ENCODE assay signal across 15 cellular contexts in the genomic region with DNA sequence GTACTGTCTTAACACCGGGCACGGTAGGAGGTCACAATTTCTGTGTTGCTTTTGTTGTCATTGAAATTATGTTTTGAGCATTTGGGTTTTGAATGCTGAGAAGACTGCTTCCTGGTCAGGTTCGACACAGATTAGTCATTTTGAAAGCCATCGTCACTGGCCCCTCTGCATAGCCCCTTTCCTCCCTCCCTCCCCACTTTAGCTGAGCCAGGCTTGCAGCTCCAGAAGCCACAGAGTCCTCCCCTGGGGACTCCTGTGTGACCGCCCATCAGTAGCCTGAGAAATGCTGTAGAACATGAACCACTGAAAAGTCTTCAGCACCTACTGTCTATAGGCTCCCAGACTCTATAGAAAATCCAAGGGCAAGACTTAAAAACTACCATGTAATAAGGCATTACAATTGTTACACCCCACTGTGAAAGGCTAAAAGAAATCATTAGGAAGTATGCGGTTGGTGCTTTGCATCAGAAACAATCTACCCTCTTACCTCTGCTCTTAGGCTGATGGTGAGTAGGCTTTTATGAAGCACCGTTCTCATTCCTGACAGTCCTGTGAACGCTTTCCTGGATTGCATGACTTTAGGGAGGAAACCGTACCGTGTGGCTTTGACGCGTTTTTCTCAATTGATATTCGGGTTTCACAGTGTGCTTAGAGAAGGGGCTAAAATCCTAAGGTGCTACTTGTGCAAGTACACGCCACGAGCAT. TPM values are rescaled to one million over a fixed set of nuclear protein-coding genes. Genes with fewer than 3 reads are reported as not detected.
DNase-seq lines count a peak whose midpoint lies in the region; ATAC-seq and TF ChIP-seq lines count a peak whose summit lies in the region.
"Had no signal": no experiment of that assay in that cellular context is flagged by ENCODE, and none has a peak within 500 bp of the region (broad histone marks: within the 10 kb centered on the region; RNA-seq: fewer than 3 reads in every experiment).

No MANE protein-coding gene starts in this region.

- H3K79me2 ChIP-seq in DND-41 (ENCODE audit: insufficient read depth, low read length), result no peaks in the 10 kb centered on the region

- no peak overlapping the region for H3K9ac ChIP-seq in DND-41 (ENCODE audit: low read depth, low read length)

- H2AFZ ChIP-seq in DND-41 (ENCODE audit: low read depth, low read length), result no peak overlapping the region

- in situ Hi-C loops in G401 (cut with HindIII; ENCODE audit: low sequenced_read_pairs), result no loop called here

- H3K4me2 ChIP-seq in DND-41 (ENCODE audit: insufficient read depth, low read length), result no peak overlapping the region

- H3K27me3 ChIP-seq in DND-41 (ENCODE audit: insufficient read depth, low read length, poor library complexity), result no peaks in the 10 kb centered on the region

- no peaks in the 10 kb centered on the region for H3K4me1 ChIP-seq in DND-41 (ENCODE audit: insufficient read depth, low read length)

- DNase-seq in DND-41 (no peak), coronary artery (ENCODE audit: low spot score) (peak; percentile 54), COR-L47 (lab: John Stamatoyannopoulos, UW) (no peak), NCI-H146 treated with DMSO at 0.1 percent for 48 hours (lab: John Stamatoyannopoulos, UW; ENCODE audit: unreplicated experiment) (no peak), G401 (ENCODE audit: low spot score) (no peak), GM19240 (ENCODE audit: insufficient read length, low spot score) (no peak)
- DNase-seq: activated CD4-positive, alpha-beta T cell treated with anti-CD3 and anti-CD28 coated beads, Interleukin-2, amount 50 U/mL, for 48 hours; activated effector memory CD4-positive, alpha-beta T cell treated with Interleukin-2 at 50 U/mL for 16 hours; DMS153; NCI-H146; NCI-H774; posterior cingulate gyrus; T1000 had no signal

- H3K9me3 ChIP-seq in DND-41 (ENCODE audit: insufficient read depth, low read length, severe bottlenecking), result no peaks in the 10 kb centered on the region

- H4K20me1 ChIP-seq in DND-41 (ENCODE audit: insufficient read depth, low read length), result no peaks in the 10 kb centered on the region

- H3K27ac ChIP-seq in DND-41 (ENCODE audit: low read length), result no peak overlapping the region
- H3K27ac ChIP-seq in coronary artery, result no peak overlapping the region

- H3K36me3 ChIP-seq in DND-41 (ENCODE audit: insufficient read depth, low read length), result no peaks in the 10 kb centered on the region

- TF ChIP-seq CTCF in DND-41 (IDR thresholded peaks at IDR 0.05; ENCODE audit: borderline replicate concordance, extremely low read depth, low read length, poor library complexity, severe bottlenecking) (no peak), coronary artery (IDR thresholded peaks at IDR 0.05) (no peak)

- H3K4me3 ChIP-seq in DND-41 (ENCODE audit: low read depth in 1 of 2, low read length in 2 of 2) (no peak overlapping the region), coronary artery (no peak overlapping the region)

- ATAC-seq in DND-41 (ENCODE audit: insufficient read depth, low read depth) (peak; percentile 36; the same call in 1 of the 3 replicates), GM18909 (IDR thresholded peaks at IDR 0.05; ENCODE audit: poor library complexity, unreplicated experiment) (peak; percentile 73), HG02970 (IDR thresholded peaks at IDR 0.05; ENCODE audit: low FRiP score, unreplicated experiment) (peak; percentile 53)

RNA-seq across cellular contexts. Expression of gene JCAD, which starts 24.8 kb away (rescaled TPM):
- not detected in 2 replicates for total RNA-seq in G401 (2014; rRNA removed; shearing (Covaris generic))
